In the genomic region with DNA sequence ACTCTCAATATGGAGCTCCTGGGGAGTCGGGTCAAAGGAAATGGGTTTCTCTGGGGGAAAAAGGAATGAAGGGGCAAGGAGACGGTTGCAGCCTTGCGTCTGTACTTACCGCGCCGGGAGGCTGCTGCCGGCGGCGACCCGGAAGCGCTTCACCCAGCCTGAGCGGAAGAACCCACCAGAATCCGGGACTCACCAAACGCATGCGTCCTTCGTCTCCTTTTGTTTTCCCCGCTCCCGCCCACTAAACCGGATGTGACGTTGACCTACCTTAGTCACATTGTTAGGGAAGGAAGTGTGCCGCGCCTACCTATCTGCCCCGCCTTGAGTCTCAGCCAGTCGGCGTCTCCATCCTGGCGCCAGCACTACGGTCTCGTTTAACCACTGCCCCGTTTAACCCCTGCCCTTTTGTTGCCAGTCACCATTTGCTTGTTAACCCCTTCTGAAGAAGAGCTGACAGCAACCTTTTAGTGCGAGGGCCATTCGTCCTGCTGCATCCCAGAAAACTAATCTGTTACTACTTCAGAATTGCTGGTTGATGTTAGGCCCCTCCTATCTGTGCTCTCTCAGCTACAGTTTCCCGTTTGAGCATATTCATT, we compare ENCODE assay signal across 8 cellular contexts. TPM values are rescaled to one million over a fixed set of nuclear protein-coding genes. Genes with fewer than 3 reads are reported as not detected.
A peak's percentile ranks its signal among the peaks of the same experiment; 100 is the strongest.
DNase-seq lines count a peak whose midpoint lies in the region; ATAC-seq and TF ChIP-seq lines count a peak whose summit lies in the region.

A gene (minus strand): TSS at position 155 of the 596 bp plus-strand sequence. CDS start 1,419 bp downstream, outside the sequence.

- no peak for TF ChIP-seq EP300 in Ishikawa (IDR thresholded peaks at IDR 0.05; ENCODE audit: borderline replicate concordance)

- no peaks in the 10 kb centered on the region for H3K79me2 ChIP-seq in PC-3 (ENCODE audit: low read length)

- no TSS peak for BruUV-seq in PC-3 (replicated peaks; lab: Mats Ljungman, UMichigan)

- no peaks in the 10 kb centered on the region for H4K20me1 ChIP-seq in PC-3 (ENCODE audit: low read length)

- peak; percentile 95 for TF ChIP-seq POLR2A in erythroblast (IDR thresholded peaks at IDR 0.05; ENCODE audit: low read length)

- H2AFZ ChIP-seq in PC-3 (ENCODE audit: low read length) = peak within 1 kb of the TSS; percentile 73

- no peaks in the 10 kb centered on the region for H3K27me3 ChIP-seq in PC-3 (ENCODE audit: low read length)
- no peaks in the 10 kb centered on the region for H3K27me3 ChIP-seq in mucosa of rectum (ENCODE audit: control insufficient read depth in 2 of 2, insufficient read depth in 2 of 2, low read length in 2 of 2)

- peak; percentile 94 for DNase-seq in DMS 273 treated with DMSO at 0.1 percent for 48 hours (lab: John Stamatoyannopoulos, UW)
- DNase-seq in PC-3 = peak; percentile 100
- DNase-seq in activated T-cell treated with anti-CD3 and anti-CD28 coated beads, Interleukin-2, amount 50 U/mL, for 1 hour = peak; percentile 95
- DNase-seq in erythroblast (lab: John Stamatoyannopoulos, UW) = peak; percentile 98 to 99
- peak; percentile 100 for DNase-seq in stimulated activated CD8-positive, alpha-beta memory T cell treated with anti-CD3 and anti-CD28 coated beads, Interleukin-4, amount 100 ng/mL, for 48 hours

- H3K9ac ChIP-seq in PC-3 (ENCODE audit: low read length) (peak within 1 kb of the TSS; percentile 93), mucosa of rectum (ENCODE audit: low read depth in 1 of 2, low read length in 2 of 2) (peak within 1 kb of the TSS; percentile 91 to 95)

- no peak for TF ChIP-seq RAD21 in Ishikawa (IDR thresholded peaks at IDR 0.05; ENCODE audit: low read depth)

- H3K4me3 ChIP-seq in PC-3 (ENCODE audit: low read length) (peak within 1 kb of the TSS; percentile 69), mucosa of rectum (ENCODE audit: low read length in 2 of 2) (peak within 1 kb of the TSS; percentile 94 to 96)

- no peak for TF ChIP-seq CTCF in PC-3 (conservative IDR thresholded peaks at IDR 0.05; ENCODE audit: low read depth, low read length)

- peak within 1 kb of the TSS; percentile 72 for H3K4me2 ChIP-seq in PC-3 (ENCODE audit: low read length)

- CTCF ChIA-PET in PC-3 (lab: Charles Lee) = interaction anchor here (0.6 kb wide), 1 partner anchor 321 kb away, joined by 3 read pairs; no protein-coding TSS in a partner anchor

- intact Hi-C loops in PC-3 (cut with micrococcal nuclease) = loop anchor here (1.0 to 2.0 kb wide), 4 partner anchors 9 to 110 kb away; a partner anchor contains a TSS

- H3K9me3 ChIP-seq in PC-3 (ENCODE audit: low read length) = no peaks in the 10 kb centered on the region
- H3K9me3 ChIP-seq in mucosa of rectum (ENCODE audit: control insufficient read depth in 2 of 2, low read length in 2 of 2) = no peaks in the 10 kb centered on the region

- no peaks in the 10 kb centered on the region for H3K9me2 ChIP-seq in PC-3 (replicated peaks; ENCODE audit: low read length)

- POLR2A ChIA-PET in PC-3 (lab: Charles Lee; ENCODE audit: unreplicated experiment) = interaction anchor here (0.6 kb wide), 3 partner anchors 88 to 1058 kb away, joined by 3 to 30 read pairs (median 3); no protein-coding TSS in a partner anchor

- H3F3A ChIP-seq in PC-3 (ENCODE audit: low read length, unreplicated experiment) = no peaks in the 10 kb centered on the region

- H3K4me1 ChIP-seq in PC-3 (ENCODE audit: insufficient read depth, low read length) (peaks cover 17% of the 10 kb centered on the region), mucosa of rectum (ENCODE audit: control insufficient read depth in 2 of 2, insufficient read depth in 2 of 2, low read length in 2 of 2) (peaks cover 8 to 14% of the 10 kb centered on the region in 2 donors)

- ATAC-seq in GM21576 (IDR thresholded peaks at IDR 0.05; ENCODE audit: unreplicated experiment) (peak; percentile 80), PC-3 (peak; percentile 82)

- H3K36me3 ChIP-seq in PC-3 (ENCODE audit: low read depth, low read length) (no peaks in the 10 kb centered on the region; the same call in 1 of the 2 replicates), mucosa of rectum (ENCODE audit: control insufficient read depth in 2 of 2, insufficient read depth in 2 of 2, low read length in 2 of 2) (peaks cover 0 to 9% of the 10 kb centered on the region in 2 donors)

- H3K27ac ChIP-seq in PC-3 (ENCODE audit: low read length) (peak within 1 kb of the TSS; percentile 88), mucosa of rectum (ENCODE audit: low read depth in 2 of 2, low read length in 2 of 2) (peak within 1 kb of the TSS; percentile 96 to 99)

TF ChIP-seq in Ishikawa, 13 proteins besides CTCF, POLR2A, EP300 and RAD21:
- TF ChIP-seq NFIC (IDR thresholded peaks at IDR 0.05) (0 out of 2 replicates have a peak, but pooled peaks have one; percentile 35), TAF1 (IDR thresholded peaks at IDR 0.05; ENCODE audit: low read depth) (peak; percentile 82), CREB1 (IDR thresholded peaks at IDR 0.05; ENCODE audit: low read depth) (peak; percentile 46), EGR1 (IDR thresholded peaks at IDR 0.05) (no peak), FOXM1 (IDR thresholded peaks at IDR 0.05; ENCODE audit: borderline replicate concordance, low read depth) (0 out of 2 replicates have a peak, but pooled peaks have one; percentile 52), CEBPB (IDR thresholded peaks at IDR 0.05) (no peak), YY1 (IDR thresholded peaks at IDR 0.05; ENCODE audit: low read depth) (no peak; the same call in 1 of the 2 replicates), TEAD4 (IDR thresholded peaks at IDR 0.05) (no peak), TCF12 (IDR thresholded peaks at IDR 0.05; ENCODE audit: low read depth) (no peak), ZBTB7A (IDR thresholded peaks at IDR 0.05; ENCODE audit: low read depth) (no peak)
- TF ChIP-seq, protein P1, sequence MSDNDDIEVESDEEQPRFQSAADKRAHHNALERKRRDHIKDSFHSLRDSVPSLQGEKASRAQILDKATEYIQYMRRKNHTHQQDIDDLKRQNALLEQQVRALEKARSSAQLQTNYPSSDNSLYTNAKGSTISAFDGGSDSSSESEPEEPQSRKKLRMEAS (IDR thresholded peaks at IDR 0.05) = peak; percentile 78
- TF ChIP-seq, protein P2, sequence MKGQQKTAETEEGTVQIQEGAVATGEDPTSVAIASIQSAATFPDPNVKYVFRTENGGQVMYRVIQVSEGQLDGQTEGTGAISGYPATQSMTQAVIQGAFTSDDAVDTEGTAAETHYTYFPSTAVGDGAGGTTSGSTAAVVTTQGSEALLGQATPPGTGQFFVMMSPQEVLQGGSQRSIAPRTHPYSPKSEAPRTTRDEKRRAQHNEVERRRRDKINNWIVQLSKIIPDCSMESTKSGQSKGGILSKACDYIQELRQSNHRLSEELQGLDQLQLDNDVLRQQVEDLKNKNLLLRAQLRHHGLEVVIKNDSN (IDR thresholded peaks at IDR 0.05) = peak; percentile 79
- TF ChIP-seq, protein P3, sequence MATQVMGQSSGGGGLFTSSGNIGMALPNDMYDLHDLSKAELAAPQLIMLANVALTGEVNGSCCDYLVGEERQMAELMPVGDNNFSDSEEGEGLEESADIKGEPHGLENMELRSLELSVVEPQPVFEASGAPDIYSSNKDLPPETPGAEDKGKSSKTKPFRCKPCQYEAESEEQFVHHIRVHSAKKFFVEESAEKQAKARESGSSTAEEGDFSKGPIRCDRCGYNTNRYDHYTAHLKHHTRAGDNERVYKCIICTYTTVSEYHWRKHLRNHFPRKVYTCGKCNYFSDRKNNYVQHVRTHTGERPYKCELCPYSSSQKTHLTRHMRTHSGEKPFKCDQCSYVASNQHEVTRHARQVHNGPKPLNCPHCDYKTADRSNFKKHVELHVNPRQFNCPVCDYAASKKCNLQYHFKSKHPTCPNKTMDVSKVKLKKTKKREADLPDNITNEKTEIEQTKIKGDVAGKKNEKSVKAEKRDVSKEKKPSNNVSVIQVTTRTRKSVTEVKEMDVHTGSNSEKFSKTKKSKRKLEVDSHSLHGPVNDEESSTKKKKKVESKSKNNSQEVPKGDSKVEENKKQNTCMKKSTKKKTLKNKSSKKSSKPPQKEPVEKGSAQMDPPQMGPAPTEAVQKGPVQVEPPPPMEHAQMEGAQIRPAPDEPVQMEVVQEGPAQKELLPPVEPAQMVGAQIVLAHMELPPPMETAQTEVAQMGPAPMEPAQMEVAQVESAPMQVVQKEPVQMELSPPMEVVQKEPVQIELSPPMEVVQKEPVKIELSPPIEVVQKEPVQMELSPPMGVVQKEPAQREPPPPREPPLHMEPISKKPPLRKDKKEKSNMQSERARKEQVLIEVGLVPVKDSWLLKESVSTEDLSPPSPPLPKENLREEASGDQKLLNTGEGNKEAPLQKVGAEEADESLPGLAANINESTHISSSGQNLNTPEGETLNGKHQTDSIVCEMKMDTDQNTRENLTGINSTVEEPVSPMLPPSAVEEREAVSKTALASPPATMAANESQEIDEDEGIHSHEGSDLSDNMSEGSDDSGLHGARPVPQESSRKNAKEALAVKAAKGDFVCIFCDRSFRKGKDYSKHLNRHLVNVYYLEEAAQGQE (IDR thresholded peaks at IDR 0.05; ENCODE audit: low read depth) = no peak

RNA-seq across cellular contexts. Expression of the gene that starts here (rescaled TPM):
- total RNA-seq in PC-3 (2014; rRNA removed) = 65.4 and 68.8 TPM in 2 replicates

Comparison
In these comparisons a context has a peak if more than half of its experiments do, and no peak if none do; other contexts are left out.
1. Peak in every context shown above with its lines: DNase-seq, ATAC-seq, H3K4me3 ChIP-seq and H3K27ac ChIP-seq.